Comparison of ENCODE assay signal across 8 cellular contexts in the genomic region with DNA sequence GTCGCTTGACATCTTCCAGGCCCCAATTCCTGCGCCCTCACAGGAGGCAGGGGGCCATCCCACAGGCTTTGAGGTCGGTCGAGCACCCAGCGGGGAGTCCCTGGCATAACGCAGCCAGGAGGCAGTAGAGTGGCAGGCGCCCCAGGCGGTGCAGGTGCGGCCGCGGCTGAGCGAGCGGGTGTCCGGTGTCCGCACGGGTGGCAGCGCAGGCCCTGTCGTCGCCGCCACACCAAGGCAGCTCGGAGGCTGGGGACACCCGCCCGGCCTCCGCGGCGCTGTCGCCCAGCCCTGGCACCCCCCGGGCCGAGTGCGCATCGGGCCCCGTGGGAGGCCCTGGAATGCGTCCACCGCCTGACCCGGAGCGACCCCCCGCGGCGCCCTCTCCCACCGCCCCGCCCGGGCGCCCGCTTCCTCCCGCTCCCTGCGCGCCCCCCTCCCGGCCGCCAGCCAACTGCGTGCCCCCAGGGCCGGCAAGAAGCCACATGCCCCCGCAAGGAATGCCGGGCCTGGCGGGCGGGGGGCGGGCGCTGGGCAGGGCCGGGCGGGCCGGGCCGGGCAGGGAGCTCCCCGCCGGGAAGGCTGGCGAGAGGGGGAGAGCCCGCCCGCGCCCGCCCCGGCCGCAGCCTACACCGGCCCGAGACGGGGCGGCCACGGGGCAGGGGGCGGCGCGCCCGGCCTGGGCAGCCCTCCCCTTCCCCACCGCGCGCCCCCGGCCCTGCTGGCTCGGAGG. TPM values are rescaled to one million over a fixed set of nuclear protein-coding genes. Genes with fewer than 3 reads are reported as not detected.
DNase-seq lines count a peak whose midpoint lies in the region; ATAC-seq and TF ChIP-seq lines count a peak whose summit lies in the region.

No MANE protein-coding gene starts in this region.

- no peaks in the 10 kb centered on the region for H3K4me1 ChIP-seq in prostate gland (replicated peaks)

- H3K4me1 Mint-ChIP-seq in activated naive CD8-positive, alpha-beta T cell treated with anti-CD3 and anti-CD28 coated beads, Interleukin-2, amount 10 ng/mL, durations not matched to agents 7 days and 5 days = no peaks in the 10 kb centered on the region

- H3K36me3 ChIP-seq in prostate gland = no peaks in the 10 kb centered on the region

- TF ChIP-seq POLR2A in prostate gland (IDR thresholded peaks at IDR 0.05) = peak; percentile 29

- peak; percentile 37 for ATAC-seq in activated naive CD8-positive, alpha-beta T cell treated with anti-CD3 and anti-CD28 coated beads, Interleukin-2, amount 10 ng/mL, durations not matched to agents 7 days and 5 days (ENCODE audit: low read depth)
- ATAC-seq in left ventricle myocardium superior (peak; percentile 82), HG02885 (IDR thresholded peaks at IDR 0.05; ENCODE audit: poor library complexity, unreplicated experiment) (no peak)

- DNase-seq in NCI-H82 (lab: John Stamatoyannopoulos, UW) = peak; percentile 48
- DNase-seq in NCI-H82 treated with DMSO at 0.1 percent for 48 hours (lab: John Stamatoyannopoulos, UW; ENCODE audit: unreplicated experiment) = no peak
- DNase-seq in M059J (ENCODE audit: low read depth) = peak; percentile 71
- DNase-seq in activated naive CD8-positive, alpha-beta T cell treated with anti-CD3 and anti-CD28 coated beads, Interleukin-2, amount 10 ng/mL, durations not matched to agents 7 days and 5 days = no peak
- DNase-seq in left ventricle myocardium superior = peak; percentile 78
- DNase-seq in prostate gland (ENCODE audit: low spot score) = peak; percentile 58
- no peak for DNase-seq in activated effector memory CD4-positive, alpha-beta T cell treated with Interleukin-2 at 50 U/mL for 16 hours

- POLR2A ChIA-PET in activated naive CD8-positive, alpha-beta T cell treated with anti-CD3 and anti-CD28 coated beads, Interleukin-2, amount 10 ng/mL, durations not matched to agents 7 days and 5 days (lab: Charles Lee) = no interaction called here

- no peaks in the 10 kb centered on the region for H3K9me3 ChIP-seq in prostate gland

- no peaks in the 10 kb centered on the region for H3K27me3 ChIP-seq in prostate gland (replicated peaks; ENCODE audit: insufficient read depth)

- intact Hi-C loops in left ventricle myocardium superior (cut with micrococcal nuclease) = no loop called here
- intact Hi-C loops in prostate gland (cut with DNase I) = loop anchor here (2.0 kb wide), 2 partner anchors 30 to 34 kb away; partner anchors contain the start of gene PRDM11

- no peaks in the 10 kb centered on the region for H3K36me3 Mint-ChIP-seq in activated naive CD8-positive, alpha-beta T cell treated with anti-CD3 and anti-CD28 coated beads, Interleukin-2, amount 10 ng/mL, durations not matched to agents 7 days and 5 days

- peak overlapping the region; percentile 78 to 79 for H3K27ac ChIP-seq in prostate gland

- no peaks in the 10 kb centered on the region for H3K9me3 Mint-ChIP-seq in activated naive CD8-positive, alpha-beta T cell treated with anti-CD3 and anti-CD28 coated beads, Interleukin-2, amount 10 ng/mL, durations not matched to agents 7 days and 5 days

- H3K27ac Mint-ChIP-seq in activated naive CD8-positive, alpha-beta T cell treated with anti-CD3 and anti-CD28 coated beads, Interleukin-2, amount 10 ng/mL, durations not matched to agents 7 days and 5 days = peak overlapping the region; percentile 5

- H3K4me3 Mint-ChIP-seq in activated naive CD8-positive, alpha-beta T cell treated with anti-CD3 and anti-CD28 coated beads, Interleukin-2, amount 10 ng/mL, durations not matched to agents 7 days and 5 days = peak overlapping the region; percentile 60

- peaks cover 16% of the 10 kb centered on the region for H3K27me3 Mint-ChIP-seq in activated naive CD8-positive, alpha-beta T cell treated with anti-CD3 and anti-CD28 coated beads, Interleukin-2, amount 10 ng/mL, durations not matched to agents 7 days and 5 days

- peak overlapping the region; percentile 55 to 59 for H3K4me3 ChIP-seq in prostate gland

- WGBS in prostate gland = 6% methylated on average over 20 of the region's 84 CpGs

- peak in 3 of 4 experiments; percentile 40 to 76 (median 72) for TF ChIP-seq CTCF in prostate gland (IDR thresholded peaks at IDR 0.05)

RNA-seq across cellular contexts. Expression of gene PRDM11, which starts 33.9 kb away (rescaled TPM):
- total RNA-seq in M059J (2014; rRNA removed; shearing (Covaris generic)) = 3.5 and 6.1 TPM in 2 replicates
- total RNA-seq in activated naive CD8-positive, alpha-beta T cell treated with anti-CD3 and anti-CD28 coated beads, Interleukin-2, amount 10 ng/mL, durations not matched to agents 7 days and 5 days = 1 to 10 TPM; 6.5 to 7.3 TPM
- total RNA-seq in left ventricle myocardium superior (16.9 TPM), prostate gland (10 to 100 TPM; 13.1 to 15.3 TPM)

Comparison
In these comparisons a context has a peak if more than half of its experiments do, and no peak if none do; other contexts are left out.
1. DNase-seq: peak in NCI-H82 (single experiment), M059J (single experiment), left ventricle myocardium superior (single experiment) and prostate gland (single experiment); none in NCI-H82 treated with DMSO at 0.1 percent for 48 hours (single experiment), activated naive CD8-positive, alpha-beta T cell treated with anti-CD3 and anti-CD28 coated beads, Interleukin-2, amount 10 ng/mL, durations not matched to agents 7 days and 5 days (single experiment) and activated effector memory CD4-positive, alpha-beta T cell treated with Interleukin-2 at 50 U/mL for 16 hours (single experiment).